In genomic region chr15:89926158-89926557, GRCh38 we compare ENCODE assay signal across 17 cellular contexts. TPM values are rescaled to one million over a fixed set of nuclear protein-coding genes. Genes with fewer than 3 reads are reported as not detected.
"Had no signal": no experiment of that assay in that cellular context is flagged by ENCODE, and none has a peak within 500 bp of the region (broad histone marks: within the 10 kb centered on the region; RNA-seq: fewer than 3 reads in every experiment).

No MANE protein-coding gene starts in this region.

- H3K27ac Mint-ChIP-seq: activated CD4-positive, alpha-beta memory T cell treated with anti-CD3 and anti-CD28 coated beads, Interleukin-2, amount 10 ng/mL, durations not matched to agents 7 days and 5 days; activated CD4-positive, alpha-beta T cell treated with anti-CD3 and anti-CD28 coated beads for 36 hours; activated naive CD8-positive, alpha-beta T cell; brain; natural killer cell; stimulated activated effector memory CD8-positive, alpha-beta T cell treated with anti-CD3 and anti-CD28 coated beads, Interleukin-12 subunit alpha, Interleukin-12 subunit beta, amount 100 ng/mL, for 72 hours had no signal

- H3K36me3 ChIP-seq: esophagus squamous epithelium had no signal

- H3K4me3 Mint-ChIP-seq: activated CD4-positive, alpha-beta memory T cell treated with anti-CD3 and anti-CD28 coated beads, Interleukin-2, amount 10 ng/mL, durations not matched to agents 7 days and 5 days; activated CD4-positive, alpha-beta T cell treated with anti-CD3 and anti-CD28 coated beads for 36 hours; activated naive CD8-positive, alpha-beta T cell; activated T-cell treated with anti-CD3 and anti-CD28 coated beads, Interleukin-2, amount 50 U/mL, for 4 hours; brain; central memory CD8-positive, alpha-beta T cell; natural killer cell; stimulated activated effector memory CD8-positive, alpha-beta T cell treated with anti-CD3 and anti-CD28 coated beads, Interleukin-12 subunit alpha, Interleukin-12 subunit beta, amount 100 ng/mL, for 72 hours had no signal

- H3K4me3 ChIP-seq: esophagus squamous epithelium had no signal

- H3K4me1 Mint-ChIP-seq: activated CD4-positive, alpha-beta memory T cell treated with anti-CD3 and anti-CD28 coated beads, Interleukin-2, amount 10 ng/mL, durations not matched to agents 7 days and 5 days; activated CD4-positive, alpha-beta T cell treated with anti-CD3 and anti-CD28 coated beads for 36 hours; brain; central memory CD8-positive, alpha-beta T cell; natural killer cell; stimulated activated effector memory CD8-positive, alpha-beta T cell treated with anti-CD3 and anti-CD28 coated beads, Interleukin-12 subunit alpha, Interleukin-12 subunit beta, amount 100 ng/mL, for 72 hours had no signal

- H3K27me3 Mint-ChIP-seq: activated CD4-positive, alpha-beta T cell treated with anti-CD3 and anti-CD28 coated beads for 36 hours; activated naive CD8-positive, alpha-beta T cell; central memory CD8-positive, alpha-beta T cell had no signal

- H3K27ac ChIP-seq: esophagus squamous epithelium had no signal

- DNase-seq: activated CD4-positive, alpha-beta memory T cell treated with anti-CD3 and anti-CD28 coated beads, Interleukin-2, amount 10 ng/mL, durations not matched to agents 7 days and 5 days; activated CD4-positive, alpha-beta T cell treated with anti-CD3 and anti-CD28 coated beads for 36 hours; activated effector memory CD4-positive, alpha-beta T cell treated with anti-CD3 and anti-CD28 coated beads, Interleukin-2, amount 50 U/mL, for 16 hours; activated T-cell treated with anti-CD3 and anti-CD28 coated beads, Interleukin-2, amount 50 U/mL, for 4 hours; amygdala; cortex of kidney; effector CD8-positive, alpha-beta T cell; esophagus squamous epithelium; left ventricle myocardium superior; mesenchymal stem cell; natural killer cell; retina had no signal

- H3K27me3 ChIP-seq: esophagus squamous epithelium had no signal

- H3K36me3 Mint-ChIP-seq: activated naive CD8-positive, alpha-beta T cell; brain; natural killer cell; stimulated activated effector memory CD8-positive, alpha-beta T cell treated with anti-CD3 and anti-CD28 coated beads, Interleukin-12 subunit alpha, Interleukin-12 subunit beta, amount 100 ng/mL, for 72 hours had no signal

- H3K9me3 ChIP-seq: esophagus squamous epithelium had no signal

- ATAC-seq: activated CD4-positive, alpha-beta T cell treated with anti-CD3 and anti-CD28 coated beads for 36 hours; activated T-cell treated with anti-CD3 and anti-CD28 coated beads, Interleukin-2, amount 50 U/mL, for 4 hours; left ventricle myocardium superior; natural killer cell; stimulated activated effector memory CD8-positive, alpha-beta T cell treated with anti-CD3 and anti-CD28 coated beads, Interleukin-12 subunit alpha, Interleukin-12 subunit beta, amount 100 ng/mL, for 72 hours had no signal

- H3K9me3 Mint-ChIP-seq: activated CD4-positive, alpha-beta memory T cell treated with anti-CD3 and anti-CD28 coated beads, Interleukin-2, amount 10 ng/mL, durations not matched to agents 7 days and 5 days; activated T-cell treated with anti-CD3 and anti-CD28 coated beads, Interleukin-2, amount 50 U/mL, for 4 hours; brain; central memory CD8-positive, alpha-beta T cell; natural killer cell; stimulated activated effector memory CD8-positive, alpha-beta T cell treated with anti-CD3 and anti-CD28 coated beads, Interleukin-12 subunit alpha, Interleukin-12 subunit beta, amount 100 ng/mL, for 72 hours had no signal

RNA-seq across cellular contexts. Expression of gene ARPIN, which starts 13.4 kb away (rescaled TPM):
- total RNA-seq: activated CD4-positive, alpha-beta memory T cell treated with anti-CD3 and anti-CD28 coated beads, Interleukin-2, amount 10 ng/mL, durations not matched to agents 7 days and 5 days; activated CD4-positive, alpha-beta T cell treated with anti-CD3 and anti-CD28 coated beads for 36 hours; T-helper 1 cell treated with Interleukin-12 subunit alpha and Interleukin-12 subunit beta and Interleukin-4 antibody, amounts not matched to agents 30 ng/mL and 1 ng/mL, for 36 hours had no signal
